ENCODE assay signal across 16 cellular contexts in the genomic region with DNA sequence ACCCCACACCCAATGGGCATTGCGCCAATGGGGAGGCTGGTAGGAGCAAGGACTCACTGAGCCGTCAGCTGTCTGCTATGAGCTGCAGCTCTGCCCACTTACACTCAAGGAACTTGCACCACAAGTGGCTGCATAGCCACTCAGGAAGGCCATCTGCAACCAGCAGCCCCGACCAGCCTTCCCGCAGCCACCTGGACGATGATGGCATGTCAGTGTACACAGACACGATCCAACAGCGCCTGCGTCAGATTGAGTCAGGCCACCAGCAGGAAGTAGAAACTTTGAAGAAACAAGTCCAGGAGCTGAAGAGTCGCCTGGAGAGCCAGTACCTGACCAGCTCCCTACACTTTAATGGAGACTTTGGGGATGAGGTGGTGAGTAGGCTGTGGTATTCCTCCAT. TPM values are rescaled to one million over a fixed set of nuclear protein-coding genes. Genes with fewer than 3 reads are reported as not detected.
DNase-seq lines count a peak whose midpoint lies in the region; ATAC-seq and TF ChIP-seq lines count a peak whose summit lies in the region.
"Had no signal": no experiment of that assay in that cellular context is flagged by ENCODE, and none has a peak within 500 bp of the region (broad histone marks: within the 10 kb centered on the region; RNA-seq: fewer than 3 reads in every experiment).

No MANE protein-coding gene starts in this region.

- H3K27ac ChIP-seq in VCaP = peak overlapping the region; percentile 44; the same call in 1 of the 2 replicates

- TF ChIP-seq CTCF in VCaP (conservative IDR thresholded peaks at IDR 0.05) (no peak), neural crest cell (conservative IDR thresholded peaks at IDR 0.05) (no peak)

- H3K4me3 Mint-ChIP-seq in neural crest cell = no peak overlapping the region
- H3K4me3 Mint-ChIP-seq in stimulated activated effector memory CD8-positive, alpha-beta T cell treated with anti-CD3 and anti-CD28 coated beads, Interleukin-12 subunit alpha, Interleukin-12 subunit beta, amount 100 ng/mL, for 72 hours = no peak overlapping the region
- H3K4me3 Mint-ChIP-seq: B cell; CD14-positive monocyte; CD8-positive, alpha-beta T cell had no signal

- no peaks in the 10 kb centered on the region for H3K9me3 Mint-ChIP-seq in neural crest cell
- H3K9me3 Mint-ChIP-seq in stimulated activated effector memory CD8-positive, alpha-beta T cell treated with anti-CD3 and anti-CD28 coated beads, Interleukin-12 subunit alpha, Interleukin-12 subunit beta, amount 100 ng/mL, for 72 hours = no peaks in the 10 kb centered on the region
- H3K9me3 Mint-ChIP-seq: CD8-positive, alpha-beta T cell had no signal

- peak overlapping the region; percentile 75 for H3K27ac Mint-ChIP-seq in neural crest cell (ENCODE audit: unreplicated experiment)
- peak overlapping the region; percentile 63 for H3K27ac Mint-ChIP-seq in stimulated activated effector memory CD8-positive, alpha-beta T cell treated with anti-CD3 and anti-CD28 coated beads, Interleukin-12 subunit alpha, Interleukin-12 subunit beta, amount 100 ng/mL, for 72 hours
- H3K27ac Mint-ChIP-seq: B cell; CD8-positive, alpha-beta T cell had no signal

- no peak for ATAC-seq in stimulated activated effector memory CD8-positive, alpha-beta T cell treated with anti-CD3 and anti-CD28 coated beads, Interleukin-12 subunit alpha, Interleukin-12 subunit beta, amount 100 ng/mL, for 72 hours
- no peak for ATAC-seq in HG02852 (IDR thresholded peaks at IDR 0.05; ENCODE audit: unreplicated experiment)
- ATAC-seq: CD8-positive, alpha-beta T cell; HCT116 had no signal

- H3K27me3 Mint-ChIP-seq in neural crest cell (ENCODE audit: low read depth) = no peaks in the 10 kb centered on the region
- H3K27me3 Mint-ChIP-seq: B cell had no signal

- H3K4me1 Mint-ChIP-seq in neural crest cell = no peaks in the 10 kb centered on the region
- peaks cover 14% of the 10 kb centered on the region for H3K4me1 Mint-ChIP-seq in stimulated activated effector memory CD8-positive, alpha-beta T cell treated with anti-CD3 and anti-CD28 coated beads, Interleukin-12 subunit alpha, Interleukin-12 subunit beta, amount 100 ng/mL, for 72 hours
- H3K4me1 Mint-ChIP-seq: B cell, CD14-positive monocyte had no signal

- peaks cover 18% of the 10 kb centered on the region for H3K36me3 Mint-ChIP-seq in neural crest cell (ENCODE audit: low read depth)
- H3K36me3 Mint-ChIP-seq in stimulated activated effector memory CD8-positive, alpha-beta T cell treated with anti-CD3 and anti-CD28 coated beads, Interleukin-12 subunit alpha, Interleukin-12 subunit beta, amount 100 ng/mL, for 72 hours = peaks cover 93% of the 10 kb centered on the region

- DNase-seq in DMS53 (lab: John Stamatoyannopoulos, UW) = peak; percentile 69
- DNase-seq in neural crest cell (ENCODE audit: low read depth, low spot score) = no peak
- no peak for DNase-seq in stimulated activated effector memory CD8-positive, alpha-beta T cell treated with anti-CD3 and anti-CD28 coated beads, Interleukin-12 subunit alpha, Interleukin-12 subunit beta, amount 100 ng/mL, for 72 hours (ENCODE audit: low spot score in 2 of 2)
- no peak for DNase-seq in activated effector memory CD4-positive, alpha-beta T cell treated with anti-CD3 and anti-CD28 coated beads, Interleukin-2, amount 50 U/mL, for 16 hours
- DNase-seq in SIG-M5 treated with dmso at 0.1 percent for 504 hours (lab: John Stamatoyannopoulos, UW; ENCODE audit: unreplicated experiment) = no peak
- DNase-seq: CD8-positive, alpha-beta T cell; COR-L47; IMR-90 had no signal

RNA-seq across cellular contexts. Expression of a gene that starts 59.8 kb away (rescaled TPM):
- not detected in 2 replicates for total RNA-seq in neural crest cell
- total RNA-seq: B cell; CD8-positive, alpha-beta T cell; Daoy; H4; HT-29; IMR-90 had no signal
